1 cellular context compared by ENCODE assay signal in the genomic region with DNA sequence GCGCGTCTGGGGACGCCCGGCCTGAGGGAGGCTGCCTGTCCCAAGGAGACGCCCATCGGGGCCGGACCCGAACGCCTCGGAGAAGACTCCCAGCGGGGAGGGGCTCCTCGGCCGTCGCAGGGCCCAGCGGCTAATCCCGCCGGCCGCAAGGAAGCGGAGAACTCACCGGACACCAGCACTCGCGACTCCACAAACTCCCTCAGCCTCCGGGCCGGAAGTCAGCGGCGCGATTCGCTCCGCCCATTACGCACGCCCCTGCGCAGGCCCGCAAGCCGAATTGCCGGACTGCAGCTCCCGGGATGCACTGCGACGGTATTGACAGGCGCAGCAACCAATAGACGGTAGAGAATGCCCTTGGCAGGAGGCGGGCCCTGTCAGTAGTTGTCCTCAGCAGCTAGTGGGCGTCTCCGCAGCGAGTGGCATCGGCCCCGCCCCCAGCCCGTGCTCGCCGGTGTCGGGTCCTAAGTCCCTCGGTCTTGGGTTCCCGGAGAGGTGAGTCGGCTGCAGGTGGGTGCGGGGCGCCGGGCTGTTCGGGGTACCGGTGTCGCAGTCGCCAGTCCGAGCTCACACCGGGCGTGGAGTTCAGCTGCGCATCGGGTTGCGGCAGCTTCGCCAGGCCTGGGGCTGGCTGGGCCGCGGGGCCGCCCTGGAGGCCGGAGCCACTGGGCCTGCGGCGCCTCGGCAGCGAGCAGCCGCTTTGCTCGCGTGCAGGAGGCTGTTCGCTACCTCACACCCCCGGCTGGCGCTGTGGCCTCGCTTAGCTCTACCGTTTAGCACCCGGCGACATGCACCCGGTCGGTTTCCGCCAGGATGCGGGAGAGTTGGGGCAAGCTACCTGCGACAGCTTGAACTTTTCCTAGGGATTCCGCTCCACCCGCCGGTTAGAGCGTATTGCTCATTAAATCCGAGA.
A peak's percentile ranks its signal among the peaks of the same experiment; 100 is the strongest.
TF ChIP-seq lines count a peak whose summit lies in the region.

Gene ZNF174 (plus strand): TSS at position 437 of the 910 bp plus-strand sequence. CDS start 790 bp downstream, outside the sequence.
Gene ZSCAN32 (minus strand): TSS at position 226 of the 910 bp plus-strand sequence. CDS start 3,447 bp downstream, outside the sequence.

TF ChIP-seq in HepG2, 621 proteins besides CTCF, POLR2A, EP300 and RAD21 (continued from another document and continues in another):
- TF ChIP-seq ZHX2 (IDR thresholded peaks at IDR 0.05; ENCODE audit: low read depth) (peak; percentile 74; the same call in 1 of the 2 replicates), ZHX2 (CRISPR knock-in tag; IDR thresholded peaks at IDR 0.05; ENCODE audit: borderline replicate concordance) (peak; percentile 85; the same call in 1 of the 2 replicates), ZNF3 (CRISPR knock-in tag; IDR thresholded peaks at IDR 0.05) (no peak), ZNF749 (CRISPR knock-in tag; IDR thresholded peaks at IDR 0.05; ENCODE audit: borderline replicate concordance) (peak; percentile 79; the same call in 1 of the 2 replicates), CEBPB (IDR thresholded peaks at IDR 0.05; ENCODE audit: borderline replicate concordance, low read depth, low read length) (no peak), HOXA3 (CRISPR knock-in tag; IDR thresholded peaks at IDR 0.05) (peak; percentile 64; the same call in 1 of the 2 replicates), STAG1 (CRISPR knock-in tag; IDR thresholded peaks at IDR 0.05) (peak; percentile 9; the same call in 1 of the 2 replicates), ZBTB25 (CRISPR knock-in tag; IDR thresholded peaks at IDR 0.05) (peak; percentile 96), MTA1 (CRISPR knock-in tag; IDR thresholded peaks at IDR 0.05; ENCODE audit: borderline replicate concordance) (no peak; the same call in 1 of the 2 replicates), FOXC1 (CRISPR knock-in tag; IDR thresholded peaks at IDR 0.05; ENCODE audit: borderline replicate concordance) (peak; percentile 18), FOSL2 (CRISPR knock-in tag; IDR thresholded peaks at IDR 0.05) (peak; percentile 61), PLRG1 (conservative IDR thresholded peaks at IDR 0.05) (no peak), ZNF790 (CRISPR knock-in tag; IDR thresholded peaks at IDR 0.05; ENCODE audit: borderline replicate concordance) (peak; percentile 96), ZNF607 (CRISPR knock-in tag; IDR thresholded peaks at IDR 0.05; ENCODE audit: borderline replicate concordance) (peak; percentile 67), ZNF816 (CRISPR knock-in tag; IDR thresholded peaks at IDR 0.05; ENCODE audit: borderline replicate concordance) (peak; percentile 89; the same call in 1 of the 2 replicates), MED13 (CRISPR knock-in tag; IDR thresholded peaks at IDR 0.05) (peak; percentile 21; the same call in 1 of the 2 replicates), ZNF543 (CRISPR knock-in tag; IDR thresholded peaks at IDR 0.05) (no peak), ZNF558 (CRISPR knock-in tag; IDR thresholded peaks at IDR 0.05; ENCODE audit: borderline replicate concordance) (peak; percentile 87; the same call in 1 of the 2 replicates), ZMYM2 (CRISPR knock-in tag; IDR thresholded peaks at IDR 0.05) (no peak), ZNF121 (CRISPR knock-in tag; IDR thresholded peaks at IDR 0.05) (0 out of 2 replicates have a peak, but pooled peaks have one; percentile 36), SOX5 (CRISPR knock-in tag; IDR thresholded peaks at IDR 0.05; ENCODE audit: borderline replicate concordance) (peak; percentile 29; the same call in 1 of the 2 replicates), HMGA1 (CRISPR knock-in tag; conservative IDR thresholded peaks at IDR 0.05) (no peak), ZNF891 (CRISPR knock-in tag; IDR thresholded peaks at IDR 0.05) (peak; percentile 71; the same call in 1 of the 2 replicates), ZBED4 (CRISPR knock-in tag; IDR thresholded peaks at IDR 0.05; ENCODE audit: borderline replicate concordance) (peak; percentile 38; the same call in 1 of the 2 replicates), PRPF4 (IDR thresholded peaks at IDR 0.05; ENCODE audit: low read depth, low read length, poor library complexity, severe bottlenecking) (peak; percentile 52), ZSCAN9 (CRISPR knock-in tag; IDR thresholded peaks at IDR 0.05; ENCODE audit: borderline replicate concordance) (no peak; the same call in 1 of the 2 replicates), SRSF9 (IDR thresholded peaks at IDR 0.05; ENCODE audit: borderline replicate concordance, insufficient read depth, low read depth, low read length, poor library complexity, severe bottlenecking) (no peak), STAT5B (CRISPR knock-in tag; IDR thresholded peaks at IDR 0.05) (no peak), ZNF136 (CRISPR knock-in tag; IDR thresholded peaks at IDR 0.05; ENCODE audit: low read depth) (no peak), MTF2 (CRISPR knock-in tag; IDR thresholded peaks at IDR 0.05; ENCODE audit: borderline replicate concordance) (peak; percentile 76; the same call in 1 of the 2 replicates), ZNF619 (CRISPR knock-in tag; IDR thresholded peaks at IDR 0.05) (peak; percentile 74), SNRNP70 (IDR thresholded peaks at IDR 0.05; ENCODE audit: low read depth, low read length) (no peak), NCOA1 (CRISPR knock-in tag; IDR thresholded peaks at IDR 0.05) (no peak; the same call in 1 of the 2 replicates), KDM5B (CRISPR knock-in tag; IDR thresholded peaks at IDR 0.05; ENCODE audit: borderline replicate concordance) (peak; percentile 87; the same call in 1 of the 2 replicates), SP1 (IDR thresholded peaks at IDR 0.05) (no peak), SP1 (CRISPR knock-in tag; IDR thresholded peaks at IDR 0.05) (peak; percentile 98), KLF12 (CRISPR knock-in tag; IDR thresholded peaks at IDR 0.05; ENCODE audit: borderline replicate concordance) (peak; percentile 93; the same call in 1 of the 2 replicates), PHF5A (CRISPR knock-in tag; IDR thresholded peaks at IDR 0.05; ENCODE audit: low read depth, unreplicated experiment) (peak; percentile 34), ZBTB21 (CRISPR knock-in tag; IDR thresholded peaks at IDR 0.05) (no peak), ZFP36L1 (CRISPR knock-in tag; IDR thresholded peaks at IDR 0.05) (no peak), ZMYM4 (CRISPR knock-in tag; IDR thresholded peaks at IDR 0.05) (peak; percentile 77), TOE1 (CRISPR knock-in tag; IDR thresholded peaks at IDR 0.05) (0 out of 2 replicates have a peak, but pooled peaks have one; percentile 60), IKZF4 (CRISPR knock-in tag; IDR thresholded peaks at IDR 0.05; ENCODE audit: borderline replicate concordance, low read depth, not compliant biosample characterization) (peak; percentile 29)
- TF ChIP-seq, protein P1, sequence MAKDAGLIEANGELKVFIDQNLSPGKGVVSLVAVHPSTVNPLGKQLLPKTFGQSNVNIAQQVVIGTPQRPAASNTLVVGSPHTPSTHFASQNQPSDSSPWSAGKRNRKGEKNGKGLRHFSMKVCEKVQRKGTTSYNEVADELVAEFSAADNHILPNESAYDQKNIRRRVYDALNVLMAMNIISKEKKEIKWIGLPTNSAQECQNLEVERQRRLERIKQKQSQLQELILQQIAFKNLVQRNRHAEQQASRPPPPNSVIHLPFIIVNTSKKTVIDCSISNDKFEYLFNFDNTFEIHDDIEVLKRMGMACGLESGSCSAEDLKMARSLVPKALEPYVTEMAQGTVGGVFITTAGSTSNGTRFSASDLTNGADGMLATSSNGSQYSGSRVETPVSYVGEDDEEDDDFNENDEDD (CRISPR knock-in tag; IDR thresholded peaks at IDR 0.05; ENCODE audit: borderline replicate concordance) = peak; percentile 51; the same call in 1 of the 2 replicates
- TF ChIP-seq, protein P2, sequence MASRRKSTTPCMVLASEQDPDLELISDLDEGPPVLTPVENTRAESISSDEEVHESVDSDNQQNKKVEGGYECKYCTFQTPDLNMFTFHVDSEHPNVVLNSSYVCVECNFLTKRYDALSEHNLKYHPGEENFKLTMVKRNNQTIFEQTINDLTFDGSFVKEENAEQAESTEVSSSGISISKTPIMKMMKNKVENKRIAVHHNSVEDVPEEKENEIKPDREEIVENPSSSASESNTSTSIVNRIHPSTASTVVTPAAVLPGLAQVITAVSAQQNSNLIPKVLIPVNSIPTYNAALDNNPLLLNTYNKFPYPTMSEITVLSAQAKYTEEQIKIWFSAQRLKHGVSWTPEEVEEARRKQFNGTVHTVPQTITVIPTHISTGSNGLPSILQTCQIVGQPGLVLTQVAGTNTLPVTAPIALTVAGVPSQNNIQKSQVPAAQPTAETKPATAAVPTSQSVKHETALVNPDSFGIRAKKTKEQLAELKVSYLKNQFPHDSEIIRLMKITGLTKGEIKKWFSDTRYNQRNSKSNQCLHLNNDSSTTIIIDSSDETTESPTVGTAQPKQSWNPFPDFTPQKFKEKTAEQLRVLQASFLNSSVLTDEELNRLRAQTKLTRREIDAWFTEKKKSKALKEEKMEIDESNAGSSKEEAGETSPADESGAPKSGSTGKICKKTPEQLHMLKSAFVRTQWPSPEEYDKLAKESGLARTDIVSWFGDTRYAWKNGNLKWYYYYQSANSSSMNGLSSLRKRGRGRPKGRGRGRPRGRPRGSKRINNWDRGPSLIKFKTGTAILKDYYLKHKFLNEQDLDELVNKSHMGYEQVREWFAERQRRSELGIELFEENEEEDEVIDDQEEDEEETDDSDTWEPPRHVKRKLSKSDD (CRISPR knock-in tag; IDR thresholded peaks at IDR 0.05; ENCODE audit: low read depth) = peak; percentile 81; the same call in 1 of the 2 replicates
- TF ChIP-seq, protein P3, sequence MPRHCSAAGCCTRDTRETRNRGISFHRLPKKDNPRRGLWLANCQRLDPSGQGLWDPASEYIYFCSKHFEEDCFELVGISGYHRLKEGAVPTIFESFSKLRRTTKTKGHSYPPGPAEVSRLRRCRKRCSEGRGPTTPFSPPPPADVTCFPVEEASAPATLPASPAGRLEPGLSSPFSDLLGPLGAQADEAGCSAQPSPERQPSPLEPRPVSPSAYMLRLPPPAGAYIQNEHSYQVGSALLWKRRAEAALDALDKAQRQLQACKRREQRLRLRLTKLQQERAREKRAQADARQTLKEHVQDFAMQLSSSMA (CRISPR knock-in tag; IDR thresholded peaks at IDR 0.05) = no peak; the same call in 1 of the 2 replicates
